ENCODE assay signal across 9 cellular contexts in genomic region chr1:63327417-63328139, GRCh38. TPM values are rescaled to one million over a fixed set of nuclear protein-coding genes. Genes with fewer than 3 reads are reported as not detected.
A peak's percentile ranks its signal among the peaks of the same experiment; 100 is the strongest.
DNase-seq lines count a peak whose midpoint lies in the region; ATAC-seq, FAIRE-seq and TF ChIP-seq lines count a peak whose summit lies in the region.
"Had no signal": no experiment of that assay in that cellular context is flagged by ENCODE, and none has a peak within 500 bp of the region (broad histone marks: within the 10 kb centered on the region; RNA-seq: fewer than 3 reads in every experiment).

No MANE protein-coding gene starts in this region.

- H3K9me3 Mint-ChIP-seq in CD8-positive, alpha-beta memory T cell = peaks cover 4 to 50% (median 34%) of the 10 kb centered on the region in 5 donors

- no peaks in the 10 kb centered on the region for H3K36me3 ChIP-seq in CD8-positive, alpha-beta memory T cell (ENCODE audit: insufficient read depth, low read length)

- peaks cover 9% of the 10 kb centered on the region for H3K4me1 ChIP-seq in CD8-positive, alpha-beta memory T cell (ENCODE audit: insufficient read depth, low read length)

- DNase-seq in CD8-positive, alpha-beta memory T cell = peak in 1 of 5 donors; percentile 9
- no peak for DNase-seq in GM18507 (ENCODE audit: extremely low spot score, insufficient read length, low read depth)
- peak; percentile 86 for DNase-seq in KBM-7
- peak; percentile 80 for DNase-seq in dermis blood vessel endothelial cell
- DNase-seq in lung microvascular endothelial cell (ENCODE audit: low read depth in 2 of 2) = peak; percentile 64 to 69
- DNase-seq in NCI-H774 (lab: John Stamatoyannopoulos, UW) = no peak

- ATAC-seq in SK-N-SH treated with all-trans-retinoic acid at 6 μM for 48 hours (peak; percentile 91), HG02884 (IDR thresholded peaks at IDR 0.05; ENCODE audit: unreplicated experiment) (no peak)

- H3K4me3 Mint-ChIP-seq in CD8-positive, alpha-beta memory T cell = peak overlapping the region in 5 of 7 donors; percentile 6 to 79 (median 26)

- peak overlapping the region in 6 of 8 donors; percentile 15 to 69 (median 58) for H3K27ac Mint-ChIP-seq in CD8-positive, alpha-beta memory T cell

- peaks cover 0 to 7% (median 0%) of the 10 kb centered on the region in 3 donors for H3K36me3 Mint-ChIP-seq in CD8-positive, alpha-beta memory T cell

- H3K9me3 ChIP-seq in CD8-positive, alpha-beta memory T cell (ENCODE audit: low read length) = no peaks in the 10 kb centered on the region

- POLR2A ChIA-PET in CD8-positive, alpha-beta memory T cell (lab: Charles Lee) = no interaction called here

- H3K27ac ChIP-seq in CD8-positive, alpha-beta memory T cell (ENCODE audit: low read depth, low read length) = no peak overlapping the region

- CTCF ChIA-PET in CD8-positive, alpha-beta memory T cell (lab: Charles Lee) = no interaction called here

- H3K27me3 Mint-ChIP-seq in CD8-positive, alpha-beta memory T cell = peaks cover 76 to 78% of the 10 kb centered on the region in 2 donors

- peaks cover 22 to 37% (median 27%) of the 10 kb centered on the region in 3 donors for H3K4me1 Mint-ChIP-seq in CD8-positive, alpha-beta memory T cell

- H3K4me3 ChIP-seq in CD8-positive, alpha-beta memory T cell (ENCODE audit: low read length) = no peak overlapping the region

- peaks cover 68% of the 10 kb centered on the region for H3K27me3 ChIP-seq in CD8-positive, alpha-beta memory T cell (ENCODE audit: insufficient read depth, low read length, poor library complexity, severe bottlenecking)

- in situ Hi-C loops in KBM-7 (cut with MboI; ENCODE audit: low pct_unique_long_range_greater_than_20kb, low sequenced_read_pairs) = no loop called here

- FAIRE-seq in GM18507 (lab: Jason Lieb, UNC) = peak; percentile 76

TF ChIP-seq in SK-N-SH treated with all-trans-retinoic acid at 6 μM for 48 hours, 23 proteins besides CTCF, POLR2A, EP300 and RAD21:
- TF ChIP-seq, protein P1, sequence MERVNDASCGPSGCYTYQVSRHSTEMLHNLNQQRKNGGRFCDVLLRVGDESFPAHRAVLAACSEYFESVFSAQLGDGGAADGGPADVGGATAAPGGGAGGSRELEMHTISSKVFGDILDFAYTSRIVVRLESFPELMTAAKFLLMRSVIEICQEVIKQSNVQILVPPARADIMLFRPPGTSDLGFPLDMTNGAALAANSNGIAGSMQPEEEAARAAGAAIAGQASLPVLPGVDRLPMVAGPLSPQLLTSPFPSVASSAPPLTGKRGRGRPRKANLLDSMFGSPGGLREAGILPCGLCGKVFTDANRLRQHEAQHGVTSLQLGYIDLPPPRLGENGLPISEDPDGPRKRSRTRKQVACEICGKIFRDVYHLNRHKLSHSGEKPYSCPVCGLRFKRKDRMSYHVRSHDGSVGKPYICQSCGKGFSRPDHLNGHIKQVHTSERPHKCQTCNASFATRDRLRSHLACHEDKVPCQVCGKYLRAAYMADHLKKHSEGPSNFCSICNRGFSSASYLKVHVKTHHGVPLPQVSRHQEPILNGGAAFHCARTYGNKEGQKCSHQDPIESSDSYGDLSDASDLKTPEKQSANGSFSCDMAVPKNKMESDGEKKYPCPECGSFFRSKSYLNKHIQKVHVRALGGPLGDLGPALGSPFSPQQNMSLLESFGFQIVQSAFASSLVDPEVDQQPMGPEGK (CRISPR knock-in tag; IDR thresholded peaks at IDR 0.05; ENCODE audit: borderline replicate concordance) = no peak
- TF ChIP-seq ZNF565 (CRISPR knock-in tag; conservative IDR thresholded peaks at IDR 0.05; ENCODE audit: low read depth) (no peak), POU6F1 (CRISPR knock-in tag; IDR thresholded peaks at IDR 0.05; ENCODE audit: borderline replicate concordance, low read depth) (no peak), RARB (CRISPR knock-in tag; IDR thresholded peaks at IDR 0.05) (no peak), TOX (CRISPR knock-in tag; IDR thresholded peaks at IDR 0.05; ENCODE audit: borderline replicate concordance) (no peak), CREB5 (CRISPR knock-in tag; IDR thresholded peaks at IDR 0.05; ENCODE audit: low read depth) (no peak), CSDC2 (CRISPR knock-in tag; IDR thresholded peaks at IDR 0.05) (no peak), TCF4 (CRISPR knock-in tag; IDR thresholded peaks at IDR 0.05; ENCODE audit: borderline replicate concordance) (no peak), BACH2 (CRISPR knock-in tag; IDR thresholded peaks at IDR 0.05; ENCODE audit: borderline replicate concordance) (no peak), ISL1 (CRISPR knock-in tag; IDR thresholded peaks at IDR 0.05) (no peak), CSRNP3 (CRISPR knock-in tag; IDR thresholded peaks at IDR 0.05) (no peak), GLIS3 (CRISPR knock-in tag; IDR thresholded peaks at IDR 0.05) (no peak), SNAI2 (CRISPR knock-in tag; IDR thresholded peaks at IDR 0.05) (no peak), ZNF70 (CRISPR knock-in tag; IDR thresholded peaks at IDR 0.05) (no peak), ZC3H10 (CRISPR knock-in tag; IDR thresholded peaks at IDR 0.05) (no peak)
TF ChIP-seq in SK-N-SH treated with all-trans-retinoic acid at 6 μM for 48 hours: peak in this region for 0.

RNA-seq across cellular contexts. Expression of gene FOXD3, which starts 5.2 kb away (rescaled TPM):
- total RNA-seq in CD8-positive, alpha-beta memory T cell = not detected
- polyA plus RNA-seq in CD8-positive, alpha-beta memory T cell = not detected
- total RNA-seq in dermis blood vessel endothelial cell (not detected in 2 replicates), lung microvascular endothelial cell (not detected in 2 replicates)
- total RNA-seq: activated CD8-positive, alpha-beta memory T cell treated with anti-CD3 and anti-CD28 coated beads for 36 hours had no signal

RNA-seq across cellular contexts. Expression of gene ALG6, which starts 39.8 kb away (rescaled TPM):
- total RNA-seq in CD8-positive, alpha-beta memory T cell = 10 to 100 TPM; 21.2 to 24.6 TPM
- polyA plus RNA-seq in CD8-positive, alpha-beta memory T cell = 25.6 TPM
- total RNA-seq in dermis blood vessel endothelial cell (13.8 and 20.8 TPM in 2 replicates), lung microvascular endothelial cell (13.7 and 17.5 TPM in 2 replicates)

Comparison
In these comparisons a context has a peak if more than half of its experiments do, and no peak if none do; other contexts are left out.
1. DNase-seq: peak in KBM-7 (single experiment), dermis blood vessel endothelial cell (single experiment) and lung microvascular endothelial cell (2 of 2); none in GM18507 (single experiment) and NCI-H774 (single experiment).